In genomic region chr11:125494987-125495725, GRCh38 we compare ENCODE assay signal across 8 cellular contexts. TPM values are rescaled to one million over a fixed set of nuclear protein-coding genes. Genes with fewer than 3 reads are reported as not detected.
DNase-seq lines count a peak whose midpoint lies in the region; FAIRE-seq and TF ChIP-seq lines count a peak whose summit lies in the region.

No MANE protein-coding gene starts in this region.

- POLR2A ChIA-PET in AG04450 (lab: Yijun Ruan, JAX), result interaction anchor here (0.6 kb wide), 1 partner anchor 541 kb away, joined by 3 read pairs; the partner anchor contains the start of gene CCDC15
- POLR2A ChIA-PET in activated CD4-positive, alpha-beta T cell treated with anti-CD3 and anti-CD28 coated beads, Interleukin-2, amount 10 ng/mL, durations not matched to agents 7 days and 5 days (lab: Charles Lee), result no interaction called here

- DNase-seq in AG04450 (ENCODE audit: low read depth, low spot score) (no peak), GM19239 (ENCODE audit: insufficient read length, low spot score) (no peak), erythroblast (lab: John Stamatoyannopoulos, UW) (peak; percentile 23 to 30), mesendoderm (peak; percentile 49), GDM1 (lab: John Stamatoyannopoulos, UW) (no peak), NCI-H2081 treated with DMSO at 0.1 percent for 48 hours (lab: John Stamatoyannopoulos, UW) (no peak)
- DNase-seq in activated CD4-positive, alpha-beta T cell treated with anti-CD3 and anti-CD28 coated beads, Interleukin-2, amount 10 ng/mL, durations not matched to agents 7 days and 5 days, result no peak

- H3K36me3 ChIP-seq in mesendoderm (ENCODE audit: control insufficient read depth, insufficient read depth, low read length), result no peaks in the 10 kb centered on the region
- no peaks in the 10 kb centered on the region for H3K36me3 ChIP-seq in thymus (ENCODE audit: control insufficient read depth, insufficient read depth)

- H3K9me3 Mint-ChIP-seq in activated CD4-positive, alpha-beta T cell treated with anti-CD3 and anti-CD28 coated beads, Interleukin-2, amount 10 ng/mL, durations not matched to agents 7 days and 5 days, result no peaks in the 10 kb centered on the region

- peak overlapping the region; percentile 87 for H3K4me2 ChIP-seq in mesendoderm (ENCODE audit: low read length)

- H3K4me3 ChIP-seq in AG04450 (ENCODE audit: low read depth, low read length) (peak overlapping the region; percentile 77), mesendoderm (ENCODE audit: low read length) (peak overlapping the region; percentile 42), thymus (ENCODE audit: low read length) (peak overlapping the region; percentile 37)

- no peak overlapping the region for H2AK5ac ChIP-seq in mesendoderm (ENCODE audit: low read length)

- peak overlapping the region; percentile 55 for H3K9ac ChIP-seq in mesendoderm (ENCODE audit: low read length)

- CTCF ChIA-PET in AG04450 (lab: Charles Lee), result interaction anchor here (0.9 kb wide), 1 partner anchor 147 kb away, joined by 3 read pairs; no protein-coding TSS in a partner anchor
- CTCF ChIA-PET in activated CD4-positive, alpha-beta T cell treated with anti-CD3 and anti-CD28 coated beads, Interleukin-2, amount 10 ng/mL, durations not matched to agents 7 days and 5 days (lab: Charles Lee), result interaction anchor here (0.7 to 1.0 kb wide), 2 partner anchors 7 to 9 kb away, joined by 3 read pairs; no protein-coding TSS in a partner anchor

- peak overlapping the region; percentile 22 for H3K27ac Mint-ChIP-seq in activated CD4-positive, alpha-beta T cell treated with anti-CD3 and anti-CD28 coated beads, Interleukin-2, amount 10 ng/mL, durations not matched to agents 7 days and 5 days

- H4K5ac ChIP-seq in mesendoderm (ENCODE audit: low read length), result no peak overlapping the region

- H3K4me1 ChIP-seq in mesendoderm (ENCODE audit: control insufficient read depth, low read depth, low read length) (no peaks in the 10 kb centered on the region), thymus (ENCODE audit: control insufficient read depth, insufficient read depth, low read length) (no peaks in the 10 kb centered on the region)

- no peak overlapping the region for H3K23ac ChIP-seq in mesendoderm (ENCODE audit: low read length)

- no peak overlapping the region for H2BK120ac ChIP-seq in mesendoderm (ENCODE audit: low read depth, low read length)

- H3K27me3 ChIP-seq in AG04450 (ENCODE audit: control insufficient read depth, insufficient read depth, low read length) (no peaks in the 10 kb centered on the region), mesendoderm (ENCODE audit: insufficient read depth, low read length, poor library complexity) (peaks cover 6% of the 10 kb centered on the region), thymus (ENCODE audit: control insufficient read depth, insufficient read depth) (peaks cover 33% of the 10 kb centered on the region)

- peak; percentile 52 for FAIRE-seq in GM19239 (lab: Jason Lieb, UNC)

- no peaks in the 10 kb centered on the region for H3K79me1 ChIP-seq in mesendoderm (ENCODE audit: low read length)

- H2BK15ac ChIP-seq in mesendoderm (replicated peaks; ENCODE audit: low read depth), result no peak overlapping the region

- H3K27ac ChIP-seq in AG04450 (ENCODE audit: low read depth, low read length) (no peak overlapping the region), mesendoderm (ENCODE audit: low read depth, low read length) (no peak overlapping the region), thymus (ENCODE audit: low read depth) (no peak overlapping the region)

- peaks cover 18% of the 10 kb centered on the region for H3K4me1 Mint-ChIP-seq in activated CD4-positive, alpha-beta T cell treated with anti-CD3 and anti-CD28 coated beads, Interleukin-2, amount 10 ng/mL, durations not matched to agents 7 days and 5 days

- no peaks in the 10 kb centered on the region; the same call in 1 of the 2 replicates for H3K9me3 ChIP-seq in AG04450 (ENCODE audit: control insufficient read depth, insufficient read depth, low read length)
- no peaks in the 10 kb centered on the region for H3K9me3 ChIP-seq in thymus (ENCODE audit: control insufficient read depth)

- no peak overlapping the region for H3K4ac ChIP-seq in mesendoderm (ENCODE audit: low read depth, low read length)

- H3K4me3 Mint-ChIP-seq in activated CD4-positive, alpha-beta T cell treated with anti-CD3 and anti-CD28 coated beads, Interleukin-2, amount 10 ng/mL, durations not matched to agents 7 days and 5 days, result peak overlapping the region; percentile 67

- H2BK5ac ChIP-seq in mesendoderm (ENCODE audit: low read length), result no peak overlapping the region

- H3K79me2 ChIP-seq in mesendoderm (ENCODE audit: control insufficient read depth, insufficient read depth, low read length), result no peaks in the 10 kb centered on the region

- peaks cover 61% of the 10 kb centered on the region for H3K27me3 Mint-ChIP-seq in activated CD4-positive, alpha-beta T cell treated with anti-CD3 and anti-CD28 coated beads, Interleukin-2, amount 10 ng/mL, durations not matched to agents 7 days and 5 days

- H3K18ac ChIP-seq in mesendoderm (ENCODE audit: low read length), result peak overlapping the region; percentile 0

- no CpG with 5 or more reads among the region's 55 CpGs for WGBS in mesendoderm (ENCODE audit: extremely low coverage, insufficient coverage, low lambda C conversion rate)
- 2% methylated on average over 55 of the region's 55 CpGs for WGBS in thymus

- H4K8ac ChIP-seq in mesendoderm (ENCODE audit: low read depth, low read length), result no peak overlapping the region

- no peak for TF ChIP-seq POLR2A in erythroblast (IDR thresholded peaks at IDR 0.05; ENCODE audit: low read length)

- TF ChIP-seq CTCF in AG04450 (IDR thresholded peaks at IDR 0.05; ENCODE audit: low read depth, low read length), result no peak

- peak overlapping the region; percentile 78 for H3K56ac ChIP-seq in mesendoderm (ENCODE audit: low read length)

- H3K36me3 Mint-ChIP-seq in activated CD4-positive, alpha-beta T cell treated with anti-CD3 and anti-CD28 coated beads, Interleukin-2, amount 10 ng/mL, durations not matched to agents 7 days and 5 days (ENCODE audit: low read depth), result no peaks in the 10 kb centered on the region

RNA-seq across cellular contexts. Expression of gene FEZ1, which starts 0.9 kb away (rescaled TPM):
- polyA plus RNA-seq in AG04450 (2011; rRNA removed), result 61.9 and 63.9 TPM in 2 replicates
- polyA minus RNA-seq in AG04450 (2011; rRNA and poly(A)+ RNA removed), result 21.5 and 32.2 TPM in 2 replicates
- under 1 TPM; 0.40 TPM for total RNA-seq in activated CD4-positive, alpha-beta T cell treated with anti-CD3 and anti-CD28 coated beads, Interleukin-2, amount 10 ng/mL, durations not matched to agents 7 days and 5 days
- 13.4 TPM for polyA plus RNA-seq in mesendoderm (2013, experiment 1 of 2)
- polyA plus RNA-seq in mesendoderm (2013, experiment 2 of 2), result 12.5 TPM
- 6.6 TPM for polyA plus RNA-seq in thymus

Comparison
In these comparisons a context has a peak if more than half of its experiments do, and no peak if none do; other contexts are left out.
1. DNase-seq: peak in erythroblast (2 of 2) and mesendoderm (single experiment); none in AG04450 (single experiment), GM19239 (single experiment), activated CD4-positive, alpha-beta T cell treated with anti-CD3 and anti-CD28 coated beads, Interleukin-2, amount 10 ng/mL, durations not matched to agents 7 days and 5 days (single experiment), GDM1 (single experiment) and NCI-H2081 treated with DMSO at 0.1 percent for 48 hours (single experiment).
2. Peak in every context shown above with its lines, with median percentiles within 50 percentile points of each other: H3K4me3 ChIP-seq.